8 cellular contexts compared by ENCODE assay signal in the genomic region with DNA sequence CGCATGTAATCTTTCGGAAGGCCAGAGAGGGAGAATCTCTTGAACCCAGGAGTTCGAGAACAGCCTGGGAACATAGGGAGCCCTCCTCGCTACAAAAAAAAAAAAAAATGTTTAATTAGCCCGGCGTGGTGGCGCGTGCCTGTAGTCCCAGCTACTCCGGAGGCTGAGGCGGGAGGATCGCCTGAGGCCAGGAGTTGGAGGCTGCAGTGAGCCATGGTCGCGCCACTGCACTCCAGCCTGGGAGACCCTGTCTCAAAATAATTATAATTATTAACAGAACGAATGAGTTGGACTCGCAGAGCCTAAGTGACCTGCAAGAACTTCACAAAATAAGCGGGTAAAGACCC. TPM values are rescaled to one million over a fixed set of nuclear protein-coding genes. Genes with fewer than 3 reads are reported as not detected.
A peak's percentile ranks its signal among the peaks of the same experiment; 100 is the strongest.
DNase-seq lines count a peak whose midpoint lies in the region; ATAC-seq and TF ChIP-seq lines count a peak whose summit lies in the region.

No MANE protein-coding gene starts in this region.

- H3K4me2 ChIP-seq in neural progenitor cell = peak overlapping the region; percentile 84

- CTCF ChIA-PET in CD4-positive, alpha-beta T cell (lab: Charles Lee) = no interaction called here

- H3K36me3 Mint-ChIP-seq in CD4-positive, alpha-beta T cell (ENCODE audit: low read depth) = peaks cover 29% of the 10 kb centered on the region
- peaks cover 14% of the 10 kb centered on the region for H3K36me3 Mint-ChIP-seq in effector memory CD8-positive, alpha-beta T cell (ENCODE audit: insufficient read depth)
- peaks cover 4% of the 10 kb centered on the region for H3K36me3 Mint-ChIP-seq in neural progenitor cell

- no peaks in the 10 kb centered on the region for H3K27me3 Mint-ChIP-seq in CD4-positive, alpha-beta T cell
- no peaks in the 10 kb centered on the region for H3K27me3 Mint-ChIP-seq in effector memory CD8-positive, alpha-beta T cell
- H3K27me3 Mint-ChIP-seq in neural progenitor cell (ENCODE audit: insufficient read depth, low read depth) = no peaks in the 10 kb centered on the region

- no peaks in the 10 kb centered on the region for H3K9me3 Mint-ChIP-seq in CD4-positive, alpha-beta T cell
- H3K9me3 Mint-ChIP-seq in effector memory CD8-positive, alpha-beta T cell = no peaks in the 10 kb centered on the region
- no peaks in the 10 kb centered on the region for H3K9me3 Mint-ChIP-seq in neural progenitor cell

- TF ChIP-seq CTCF in CD4-positive, alpha-beta T cell (IDR thresholded peaks at IDR 0.05) = no peak
- TF ChIP-seq CTCF in neural progenitor cell (IDR thresholded peaks at IDR 0.05) = no peak

- H3K4me3 ChIP-seq in neural progenitor cell = peak overlapping the region; percentile 79

- H3F3A ChIP-seq in neural progenitor cell (ENCODE audit: low read depth) = peaks cover 7% of the 10 kb centered on the region

- H2AFZ ChIP-seq in neural progenitor cell (replicated peaks) = peak overlapping the region; percentile 92

- no peaks in the 10 kb centered on the region for H3K9me3 ChIP-seq in CD4-positive, alpha-beta T cell (ENCODE audit: control insufficient read depth, low read length)
- H3K9me3 ChIP-seq in neural progenitor cell (ENCODE audit: low read depth) = no peaks in the 10 kb centered on the region

- H3K27me3 ChIP-seq in CD4-positive, alpha-beta T cell (ENCODE audit: control insufficient read depth, insufficient read depth, low read length) = no peaks in the 10 kb centered on the region
- H3K27me3 ChIP-seq in neural progenitor cell = no peaks in the 10 kb centered on the region

- H3K9ac ChIP-seq in neural progenitor cell = peak overlapping the region; percentile 60

- DNase-seq in CD4-positive, alpha-beta T cell = no peak
- DNase-seq in M059J (ENCODE audit: low read depth) = peak; percentile 4
- DNase-seq in effector memory CD8-positive, alpha-beta T cell = no peak
- no peak for DNase-seq in neural progenitor cell (ENCODE audit: low spot score)
- DNase-seq in NCI-H2196 (lab: John Stamatoyannopoulos, UW; ENCODE audit: unreplicated experiment) = no peak
- no peak for DNase-seq in ureter (ENCODE audit: low spot score)
- DNase-seq in AG08396 (ENCODE audit: low spot score) = no peak

- H3K36me3 ChIP-seq in neural progenitor cell = peaks cover 16% of the 10 kb centered on the region

- ATAC-seq in CD4-positive, alpha-beta T cell (ENCODE audit: poor library complexity) = no peak
- no peak for ATAC-seq in effector memory CD8-positive, alpha-beta T cell (replicated peaks)
- ATAC-seq in GM19452 (IDR thresholded peaks at IDR 0.05; ENCODE audit: unreplicated experiment) = no peak

- peak overlapping the region; percentile 86 for H3K4me3 Mint-ChIP-seq in CD4-positive, alpha-beta T cell
- peak overlapping the region; percentile 89 to 91 for H3K4me3 Mint-ChIP-seq in effector memory CD8-positive, alpha-beta T cell
- H3K4me3 Mint-ChIP-seq in neural progenitor cell = peak overlapping the region; percentile 93

- peak overlapping the region; percentile 61 for H3K27ac Mint-ChIP-seq in CD4-positive, alpha-beta T cell
- H3K27ac Mint-ChIP-seq in effector memory CD8-positive, alpha-beta T cell = peak overlapping the region; percentile 92
- H3K27ac Mint-ChIP-seq in neural progenitor cell = no peak overlapping the region

- H3K4me1 ChIP-seq in neural progenitor cell = peaks cover 7% of the 10 kb centered on the region

- peaks cover 27% of the 10 kb centered on the region for H3K79me2 ChIP-seq in neural progenitor cell (ENCODE audit: low read depth)

- no peak overlapping the region for H3K27ac ChIP-seq in CD4-positive, alpha-beta T cell (ENCODE audit: low read depth, low read length)
- no peak overlapping the region for H3K27ac ChIP-seq in neural progenitor cell

- intact Hi-C loops in CD4-positive, alpha-beta T cell (cut with DNase I, micrococcal nuclease) = loop anchor here in 1 of 2 experiments (2.0 kb wide), 1 partner anchor 17 kb away; the partner anchor contains the start of gene TAF5

- H3K4me1 Mint-ChIP-seq in CD4-positive, alpha-beta T cell (ENCODE audit: low read depth) = peaks cover 11% of the 10 kb centered on the region
- H3K4me1 Mint-ChIP-seq in effector memory CD8-positive, alpha-beta T cell (ENCODE audit: low read depth in 2 of 2) = peaks cover 3 to 4% of the 10 kb centered on the region in 2 donors
- H3K4me1 Mint-ChIP-seq in neural progenitor cell = peaks cover 4% of the 10 kb centered on the region

- POLR2A ChIA-PET in CD4-positive, alpha-beta T cell (lab: Charles Lee) = interaction anchor here (1.0 to 3.9 kb wide), 4 partner anchors 18 to 432 kb away, joined by 3 to 28 read pairs (median 5); partner anchors contain the start of genes ATP5MK, CNNM2, PDCD11 and TAF5

- H4K20me1 ChIP-seq in neural progenitor cell (ENCODE audit: low read depth) = peaks cover 5% of the 10 kb centered on the region

RNA-seq across cellular contexts. Expression of gene PCGF6, which starts 0.8 kb away (rescaled TPM):
- 1 to 10 TPM; 1.6 to 1.8 TPM for total RNA-seq in CD4-positive, alpha-beta T cell
- 16.8 and 26.6 TPM in 2 replicates for total RNA-seq in M059J (2014; rRNA removed; shearing (Covaris generic))
- 22.5 and 28.8 TPM in 2 replicates for total RNA-seq in neural progenitor cell (ENCODE audit: low replicate concordance)
- total RNA-seq in ureter = 6.3 TPM

RNA-seq across cellular contexts. Expression of gene TAF5, which starts 17.6 kb away (rescaled TPM):
- 1 to 10 TPM; 3.8 to 4.0 TPM for total RNA-seq in CD4-positive, alpha-beta T cell
- total RNA-seq in M059J (2014; rRNA removed; shearing (Covaris generic)) = 4.9 and 7.6 TPM in 2 replicates
- total RNA-seq in neural progenitor cell (ENCODE audit: low replicate concordance) (19.0 and 22.7 TPM in 2 replicates), ureter (1.6 TPM)

RNA-seq across cellular contexts. Expression of gene ATP5MK, which starts 46.1 kb away (rescaled TPM):
- total RNA-seq in CD4-positive, alpha-beta T cell = 100 to 1,000 TPM; 107 to 111 TPM
- 454 and 610 TPM in 2 replicates for total RNA-seq in M059J (2014; rRNA removed; shearing (Covaris generic))
- 166 and 324 TPM in 2 replicates for total RNA-seq in neural progenitor cell (ENCODE audit: low replicate concordance)
- total RNA-seq in ureter = 344 TPM

RNA-seq across cellular contexts. Expression of gene PDCD11, which starts 46.3 kb away (rescaled TPM):
- 10 to 100 TPM; 13.3 to 16.4 TPM for total RNA-seq in CD4-positive, alpha-beta T cell
- total RNA-seq in M059J (2014; rRNA removed; shearing (Covaris generic)) = 16.3 and 16.5 TPM in 2 replicates
- total RNA-seq in neural progenitor cell (ENCODE audit: low replicate concordance) (42.8 and 44.1 TPM in 2 replicates), ureter (47.2 TPM)
